14 cellular contexts compared by ENCODE assay signal in genomic region chr6:1481326-1481725, GRCh38.
DNase-seq lines count a peak whose midpoint lies in the region; FAIRE-seq and TF ChIP-seq lines count a peak whose summit lies in the region.
"Had no signal": no experiment of that assay in that cellular context is flagged by ENCODE, and none has a peak within 500 bp of the region (broad histone marks: within the 10 kb centered on the region; RNA-seq: fewer than 3 reads in every experiment).

No MANE protein-coding gene starts in this region.

- H3K27me3 ChIP-seq in osteoblast (ENCODE audit: insufficient read depth, low read length) (no peaks in the 10 kb centered on the region), neuronal stem cell (ENCODE audit: control insufficient read depth in 3 of 3, insufficient read depth in 3 of 3, low read depth in 1 of 3, low read length in 3 of 3) (no peaks in the 10 kb centered on the region)

- H2BK15ac ChIP-seq in neuronal stem cell (ENCODE audit: low read length), result no peak overlapping the region

- FAIRE-seq in RCC 7860 (lab: Jason Lieb, UNC), result no peak
- FAIRE-seq: GM18507 had no signal

- H3K4me1 ChIP-seq in osteoblast (ENCODE audit: insufficient read depth, low read length) (peaks cover 72% of the 10 kb centered on the region), neuronal stem cell (ENCODE audit: control insufficient read depth in 2 of 2, insufficient read depth in 1 of 2, low read depth in 1 of 2, low read length in 2 of 2) (peaks cover 0 to 4% of the 10 kb centered on the region in 2 donors)

- H3K79me1 ChIP-seq in neuronal stem cell (ENCODE audit: low read depth, low read length), result no peaks in the 10 kb centered on the region

- no peak overlapping the region for H3K4ac ChIP-seq in neuronal stem cell (ENCODE audit: low read length)

- no peaks in the 10 kb centered on the region for H3K4me1 Mint-ChIP-seq in activated T-cell treated with anti-CD3 and anti-CD28 coated beads, Interleukin-2, amount 50 U/mL, for 24 hours (ENCODE audit: low read depth)
- H3K4me1 Mint-ChIP-seq: activated naive CD4-positive, alpha-beta T cell treated with anti-CD3 and anti-CD28 coated beads, Interleukin-2, amount 50 U/mL, for 24 hours; naive thymus-derived CD4-positive, alpha-beta T cell had no signal

- no peaks in the 10 kb centered on the region for H3K36me3 ChIP-seq in osteoblast (ENCODE audit: insufficient read depth, low read length)
- H3K36me3 ChIP-seq in neuronal stem cell (replicated peaks in 1 of 2; ENCODE audit: control insufficient read depth in 2 of 2, insufficient read depth in 2 of 2, low read length in 2 of 2), result peaks cover 0 to 1% of the 10 kb centered on the region in 2 donors

- no peak overlapping the region for H3K14ac ChIP-seq in neuronal stem cell (ENCODE audit: low read length)

- no peak overlapping the region for H2BK5ac ChIP-seq in neuronal stem cell (ENCODE audit: low read length)

- H3K23ac ChIP-seq in neuronal stem cell (ENCODE audit: low read depth, low read length, poor library complexity), result no peak overlapping the region

- DNase-seq in Daoy (ENCODE audit: low read depth) (peak; percentile 53), RCC 7860 (ENCODE audit: low spot score) (peak; percentile 69), epithelial cell of esophagus (ENCODE audit: low read depth) (peak; percentile 58), osteoblast (ENCODE audit: insufficient read length, low spot score, missing footprints) (peak; percentile 83), neuronal stem cell (ENCODE audit: low spot score) (no peak), cerebellar cortex (ENCODE audit: low spot score) (no peak)
- DNase-seq in activated T-cell treated with anti-CD3 and anti-CD28 coated beads, Interleukin-2, amount 50 U/mL, for 1 hour, result no peak
- no peak for DNase-seq in activated T-cell treated with anti-CD3 and anti-CD28 coated beads, Interleukin-2, amount 50 U/mL, for 24 hours
- DNase-seq: effector memory CD4-positive, alpha-beta T cell; naive thymus-derived CD4-positive, alpha-beta T cell; NCI-H1105 treated with DMSO at 0.1 percent for 48 hours; NCI-H748 treated with DMSO at 0.1 percent for 48 hours had no signal

- H2BK12ac ChIP-seq in neuronal stem cell (ENCODE audit: low read length), result no peak overlapping the region

- no peak overlapping the region for H3K4me3 Mint-ChIP-seq in activated T-cell treated with anti-CD3 and anti-CD28 coated beads, Interleukin-2, amount 50 U/mL, for 24 hours
- H3K4me3 Mint-ChIP-seq: activated naive CD4-positive, alpha-beta T cell treated with anti-CD3 and anti-CD28 coated beads, Interleukin-2, amount 50 U/mL, for 24 hours; naive thymus-derived CD4-positive, alpha-beta T cell had no signal

- no peak overlapping the region for H4K91ac ChIP-seq in neuronal stem cell (ENCODE audit: low read depth, low read length, poor library complexity)

- no peak overlapping the region for H3K27ac Mint-ChIP-seq in activated T-cell treated with anti-CD3 and anti-CD28 coated beads, Interleukin-2, amount 50 U/mL, for 24 hours
- H3K27ac Mint-ChIP-seq: activated naive CD4-positive, alpha-beta T cell treated with anti-CD3 and anti-CD28 coated beads, Interleukin-2, amount 50 U/mL, for 24 hours; naive thymus-derived CD4-positive, alpha-beta T cell had no signal

- H3K4me3 ChIP-seq in epithelial cell of esophagus (ENCODE audit: low read length), result no peak overlapping the region
- H3K4me3 ChIP-seq in osteoblast (ENCODE audit: insufficient read depth, low read length), result no peak overlapping the region
- H3K4me3 ChIP-seq in neuronal stem cell (ENCODE audit: low read length in 2 of 2), result no peak overlapping the region

- H3K18ac ChIP-seq in neuronal stem cell (ENCODE audit: low read length), result no peak overlapping the region

- no peaks in the 10 kb centered on the region for H4K20me1 ChIP-seq in osteoblast (ENCODE audit: insufficient read depth, low read length)

- no peak overlapping the region for H2AFZ ChIP-seq in osteoblast (ENCODE audit: low read length)
- H2AFZ ChIP-seq in neuronal stem cell (ENCODE audit: low read length), result no peak overlapping the region

- H3K9me3 Mint-ChIP-seq in activated T-cell treated with anti-CD3 and anti-CD28 coated beads, Interleukin-2, amount 50 U/mL, for 24 hours, result no peaks in the 10 kb centered on the region
- H3K9me3 Mint-ChIP-seq: activated naive CD4-positive, alpha-beta T cell treated with anti-CD3 and anti-CD28 coated beads, Interleukin-2, amount 50 U/mL, for 24 hours had no signal

- peaks cover 25% of the 10 kb centered on the region for H3K27me3 Mint-ChIP-seq in activated T-cell treated with anti-CD3 and anti-CD28 coated beads, Interleukin-2, amount 50 U/mL, for 24 hours

- H3K9ac ChIP-seq in neuronal stem cell (ENCODE audit: low read depth, low read length, poor library complexity), result no peak overlapping the region

- H2AK5ac ChIP-seq in neuronal stem cell (ENCODE audit: low read depth, low read length), result no peak overlapping the region

- H3K4me2 ChIP-seq in osteoblast (ENCODE audit: insufficient read depth, low read length) (peak overlapping the region; percentile 45), neuronal stem cell (ENCODE audit: insufficient read depth, low read length, poor library complexity, severe bottlenecking) (no peak overlapping the region)

- no peaks in the 10 kb centered on the region for H3K36me3 Mint-ChIP-seq in activated T-cell treated with anti-CD3 and anti-CD28 coated beads, Interleukin-2, amount 50 U/mL, for 24 hours (ENCODE audit: low read depth)
- H3K36me3 Mint-ChIP-seq: activated naive CD4-positive, alpha-beta T cell treated with anti-CD3 and anti-CD28 coated beads, Interleukin-2, amount 50 U/mL, for 24 hours had no signal

- H3K79me2 ChIP-seq in osteoblast (ENCODE audit: insufficient read depth, low read length), result no peaks in the 10 kb centered on the region

- no peaks in the 10 kb centered on the region for H3K9me3 ChIP-seq in osteoblast (ENCODE audit: low read depth, low read length)
- H3K9me3 ChIP-seq in neuronal stem cell (replicated peaks in 1 of 2; ENCODE audit: control insufficient read depth in 2 of 2, insufficient read depth in 1 of 2, low read depth in 1 of 2, low read length in 2 of 2), result peaks cover 0 to 3% of the 10 kb centered on the region in 2 donors

- no peak overlapping the region for H4K8ac ChIP-seq in neuronal stem cell (ENCODE audit: low read depth, low read length)

- TF ChIP-seq CTCF in epithelial cell of esophagus (IDR thresholded peaks at IDR 0.05; ENCODE audit: insufficient read depth, low read depth, low read length, missing control alignments) (no peak), osteoblast (IDR thresholded peaks at IDR 0.05; ENCODE audit: extremely low read depth, low read depth, low read length) (no peak)

- H2BK120ac ChIP-seq in neuronal stem cell (ENCODE audit: low read depth, low read length), result no peak overlapping the region

- peak overlapping the region; percentile 75 for H3K27ac ChIP-seq in osteoblast (ENCODE audit: low read depth, low read length)
- H3K27ac ChIP-seq in neuronal stem cell (replicated peaks; ENCODE audit: low read length), result no peak overlapping the region

Comparison
In these comparisons a context has a peak if more than half of its experiments do, and no peak if none do; other contexts are left out.
1. DNase-seq: peak in Daoy (single experiment), RCC 7860 (single experiment), epithelial cell of esophagus (single experiment) and osteoblast (single experiment); none in neuronal stem cell (single experiment), activated T-cell treated with anti-CD3 and anti-CD28 coated beads, Interleukin-2, amount 50 U/mL, for 1 hour (single experiment), activated T-cell treated with anti-CD3 and anti-CD28 coated beads, Interleukin-2, amount 50 U/mL, for 24 hours (single experiment) and cerebellar cortex (single experiment).